In the genomic region with DNA sequence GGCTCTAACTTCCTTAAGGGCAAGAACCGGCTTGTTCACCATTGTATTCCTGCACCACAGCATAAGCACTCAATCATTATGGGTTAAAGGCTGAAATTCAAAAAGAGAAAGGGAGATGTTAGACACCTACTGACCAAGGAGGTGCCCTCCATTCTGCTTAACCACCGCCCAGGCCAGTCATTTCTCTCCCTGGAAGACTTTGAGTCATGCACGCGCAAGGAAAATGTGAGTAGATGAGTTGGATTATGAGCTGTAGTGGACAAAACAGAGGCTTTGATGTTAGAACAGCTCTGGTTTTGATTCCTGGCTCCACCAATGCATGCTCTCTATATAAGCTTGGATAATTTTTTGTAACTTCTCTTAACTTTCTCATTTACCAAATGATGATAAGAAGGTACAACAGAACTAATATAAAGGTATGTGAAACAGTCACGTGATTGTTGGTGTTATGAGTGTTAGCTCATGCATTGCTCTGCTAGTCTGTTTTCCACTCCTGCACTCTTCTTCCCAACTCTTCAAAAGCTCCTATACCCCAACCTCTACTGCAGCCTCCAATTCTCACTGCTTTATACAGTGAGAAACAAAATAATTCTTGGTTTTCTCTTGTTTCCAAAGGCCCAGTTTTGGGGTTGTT, we compare ENCODE assay signal across 16 cellular contexts.
DNase-seq lines count a peak whose midpoint lies in the region; ATAC-seq and TF ChIP-seq lines count a peak whose summit lies in the region.
"Had no signal": no experiment of that assay in that cellular context is flagged by ENCODE, and none has a peak within 500 bp of the region (broad histone marks: within the 10 kb centered on the region; RNA-seq: fewer than 3 reads in every experiment).

No MANE protein-coding gene starts in this region.

- H3K27me3 ChIP-seq in stomach, result no peaks in the 10 kb centered on the region
- H3K27me3 ChIP-seq: hepatocyte, thyroid gland had no signal

- DNase-seq in DMS153 (lab: John Stamatoyannopoulos, UW) (peak; percentile 36), DMS153 treated with DMSO at 0.1 percent for 48 hours (lab: John Stamatoyannopoulos, UW; ENCODE audit: unreplicated experiment) (no peak), NCI-H69 (lab: John Stamatoyannopoulos, UW) (peak; percentile 41), mucosa of descending colon (no peak), KG1 (lab: John Stamatoyannopoulos, UW) (no peak), stomach (no peak)
- DNase-seq in stimulated activated naive CD4-positive, alpha-beta T cell treated with Interleukin-2 at 50 U/mL for 16 hours (lab: John Stamatoyannopoulos, UW), result no peak
- DNase-seq: activated gamma-delta T cell, NCI-H446 treated with DMSO at 0.1 percent for 48 hours, retina, thyroid gland had no signal

- no peak overlapping the region for H3K27ac ChIP-seq in stomach
- H3K27ac ChIP-seq: 22Rv1, hepatocyte, thyroid gland had no signal

- 71 to 84% (median 81%) methylated on average over 5 of the region's 5 CpGs for WGBS in stomach, 5 donors

- H3K36me3 ChIP-seq in mucosa of descending colon (ENCODE audit: low read depth), result no peaks in the 10 kb centered on the region
- no peaks in the 10 kb centered on the region for H3K36me3 ChIP-seq in stomach
- H3K36me3 ChIP-seq: thyroid gland had no signal

- intact Hi-C loops in mucosa of descending colon (cut with DNase I, micrococcal nuclease) (no loop called here), stomach (cut with DNase I; ENCODE audit: low total_unique reads) (no loop called here)

- H3K9me3 ChIP-seq in mucosa of descending colon, result no peaks in the 10 kb centered on the region
- H3K9me3 ChIP-seq in stomach, result no peaks in the 10 kb centered on the region
- H3K9me3 ChIP-seq: thyroid gland had no signal

- TF ChIP-seq POLR2A in stomach (IDR thresholded peaks at IDR 0.05), result no peak

- TF ChIP-seq CTCF in mucosa of descending colon (IDR thresholded peaks at IDR 0.05), result no peak
- TF ChIP-seq CTCF in stomach (IDR thresholded peaks at IDR 0.05), result no peak

- no peak for TF ChIP-seq EP300 in stomach (IDR thresholded peaks at IDR 0.05)

- no peak overlapping the region for H3K4me3 ChIP-seq in mucosa of descending colon
- no peak overlapping the region for H3K4me3 ChIP-seq in stomach
- H3K4me3 ChIP-seq: hepatocyte, thyroid gland had no signal

- peak; percentile 67 for ATAC-seq in GM18867 (IDR thresholded peaks at IDR 0.05; ENCODE audit: unreplicated experiment)
- peak; percentile 9 for ATAC-seq in mucosa of descending colon
- ATAC-seq: left lobe of liver, WTC11 had no signal

- H3K4me1 ChIP-seq in mucosa of descending colon (ENCODE audit: low read depth) (peaks cover 22% of the 10 kb centered on the region), stomach (no peaks in the 10 kb centered on the region)
- H3K4me1 ChIP-seq: thyroid gland had no signal

Comparison
In these comparisons a context has a peak if more than half of its experiments do, and no peak if none do; other contexts are left out.
1. DNase-seq: peak in DMS153 (single experiment) and NCI-H69 (single experiment); none in DMS153 treated with DMSO at 0.1 percent for 48 hours (single experiment), mucosa of descending colon (0 of 3), KG1 (single experiment), stimulated activated naive CD4-positive, alpha-beta T cell treated with Interleukin-2 at 50 U/mL for 16 hours (single experiment) and stomach (single experiment).